Comparison of ENCODE assay signal across 8 cellular contexts in genomic region chrX:150983526-150984163, GRCh38. TPM values are rescaled to one million over a fixed set of nuclear protein-coding genes. Genes with fewer than 3 reads are reported as not detected.
A peak's percentile ranks its signal among the peaks of the same experiment; 100 is the strongest.
DNase-seq lines count a peak whose midpoint lies in the region; ATAC-seq and TF ChIP-seq lines count a peak whose summit lies in the region.

No MANE protein-coding gene starts in this region.

- H4K20me1 ChIP-seq in BLaER1 treated with 17β-estradiol and CSF1 and Interleukin-3, amounts not matched to agents 10 nM and 100 nM = peaks cover 0 to 13% (median 0%) of the 10 kb centered on the region in 11 experiments; a peak in 3 of 22 replicates

- H3K9me3 Mint-ChIP-seq in chondrocyte (ENCODE audit: low read depth) = no peaks in the 10 kb centered on the region

- peaks cover 0 to 32% (median 22%) of the 10 kb centered on the region in 11 experiments; a peak in 14 of 22 replicates for H3K36me3 ChIP-seq in BLaER1 treated with 17β-estradiol and CSF1 and Interleukin-3, amounts not matched to agents 10 nM and 100 nM
- H3K36me3 ChIP-seq in neuron (ENCODE audit: insufficient read depth, low read length) = peaks cover 5% of the 10 kb centered on the region

- ATAC-seq in GM19452 (IDR thresholded peaks at IDR 0.05; ENCODE audit: unreplicated experiment) (peak; percentile 28), HG03439 (IDR thresholded peaks at IDR 0.05; ENCODE audit: unreplicated experiment) (peak; percentile 29)

- peaks cover 0 to 9% (median 0%) of the 10 kb centered on the region in 11 experiments; a peak in 1 of 22 replicates for H3K27me3 ChIP-seq in BLaER1 treated with 17β-estradiol and CSF1 and Interleukin-3, amounts not matched to agents 10 nM and 100 nM
- no peaks in the 10 kb centered on the region for H3K27me3 ChIP-seq in neuron (ENCODE audit: insufficient read depth, low read length)

- peak overlapping the region; percentile 64 to 82 (median 74) for H3K4me3 ChIP-seq in BLaER1 treated with 17β-estradiol and CSF1 and Interleukin-3, amounts not matched to agents 10 nM and 100 nM
- peak overlapping the region; percentile 59 for H3K4me3 ChIP-seq in neuron (ENCODE audit: low read length)

- peaks cover 0 to 12% (median 4%) of the 10 kb centered on the region in 11 experiments; a peak in 6 of 22 replicates for H3K9me3 ChIP-seq in BLaER1 treated with 17β-estradiol and CSF1 and Interleukin-3, amounts not matched to agents 10 nM and 100 nM (replicated peaks in 1 of 11)
- H3K9me3 ChIP-seq in neuron (ENCODE audit: low read length) = no peaks in the 10 kb centered on the region

- DNase-seq in chondrocyte (ENCODE audit: low spot score) (peak; percentile 44), NCI-H510A (lab: John Stamatoyannopoulos, UW) (no peak), NCI-H524 treated with DMSO at 0.1 percent for 48 hours (lab: John Stamatoyannopoulos, UW) (no peak), MV-4-11 (lab: John Stamatoyannopoulos, UW) (no peak)

- TF ChIP-seq CTCF in chondrocyte (IDR thresholded peaks at IDR 0.05) = peak; percentile 10

- H3K27me3 Mint-ChIP-seq in chondrocyte (ENCODE audit: low read depth) = no peaks in the 10 kb centered on the region

- no peak overlapping the region for H3K27ac Mint-ChIP-seq in chondrocyte (ENCODE audit: unreplicated experiment)

- H3K9ac ChIP-seq in BLaER1 treated with 17β-estradiol and CSF1 and Interleukin-3, amounts not matched to agents 10 nM and 100 nM = peak overlapping the region; percentile 84 to 93 (median 90)

- H3K4me3 Mint-ChIP-seq in chondrocyte (ENCODE audit: unreplicated experiment) = no peak overlapping the region

- peaks cover 10% of the 10 kb centered on the region for H3K36me3 Mint-ChIP-seq in chondrocyte (ENCODE audit: low read depth)

- H3K4me1 Mint-ChIP-seq in chondrocyte (ENCODE audit: low read depth) = peaks cover 8% of the 10 kb centered on the region

- H3K27ac ChIP-seq in BLaER1 treated with 17β-estradiol and CSF1 and Interleukin-3, amounts not matched to agents 10 nM and 100 nM = peak overlapping the region; percentile 29 to 91 (median 86); a peak in 21 of 22 replicates

- peak overlapping the region in 10 of 11 experiments; percentile 5 to 86 (median 36); a peak in 10 of 22 replicates for H3K4me2 ChIP-seq in BLaER1 treated with 17β-estradiol and CSF1 and Interleukin-3, amounts not matched to agents 10 nM and 100 nM

- no peak overlapping the region for H2AFZ ChIP-seq in neuron (ENCODE audit: low read depth, low read length)

- H3K4me1 ChIP-seq in BLaER1 treated with 17β-estradiol and CSF1 and Interleukin-3, amounts not matched to agents 10 nM and 100 nM = peaks cover 0 to 15% (median 9%) of the 10 kb centered on the region in 10 experiments; a peak in 14 of 20 replicates
- H3K4me1 ChIP-seq in neuron (ENCODE audit: insufficient read depth, low read length) = peaks cover 11% of the 10 kb centered on the region

RNA-seq across cellular contexts. Expression of gene HMGB3, which starts 0.5 kb away (rescaled TPM):
- 34.9 to 49.2 TPM (median 44.4 TPM) in 3 replicates for total RNA-seq in chondrocyte
